Comparison of ENCODE assay signal across 8 cellular contexts in genomic region chr5:72847439-72847838, GRCh38. TPM values are rescaled to one million over a fixed set of nuclear protein-coding genes. Genes with fewer than 3 reads are reported as not detected.
DNase-seq lines count a peak whose midpoint lies in the region; FAIRE-seq and TF ChIP-seq lines count a peak whose summit lies in the region.

No MANE protein-coding gene starts in this region.

- no peak for FAIRE-seq in urothelium cell line (lab: Jason Lieb, UNC)

- H3K27ac ChIP-seq in SK-N-MC (peak overlapping the region; percentile 63), esophagus squamous epithelium (peak overlapping the region; percentile 90 to 96 (median 92))

- H3K4me1 ChIP-seq in esophagus squamous epithelium, result peaks cover 15 to 78% (median 40%) of the 10 kb centered on the region in 3 donors

- H3K36me3 ChIP-seq in SK-N-MC (ENCODE audit: insufficient read depth, low read length), result peaks cover 31% of the 10 kb centered on the region
- no peaks in the 10 kb centered on the region for H3K36me3 ChIP-seq in esophagus squamous epithelium

- no peaks in the 10 kb centered on the region for H3K27me3 ChIP-seq in esophagus squamous epithelium

- TF ChIP-seq POLR2A in esophagus squamous epithelium (IDR thresholded peaks at IDR 0.05), result no peak

- no peak for DNase-seq in GM12864 (ENCODE audit: low read depth)
- DNase-seq in SK-N-MC (ENCODE audit: low read depth, low spot score), result no peak
- no peak for DNase-seq in esophagus squamous epithelium (lab: John Stamatoyannopoulos, UW)
- DNase-seq in skeletal muscle cell (ENCODE audit: low read depth), result no peak
- DNase-seq in NOMO-1 (lab: John Stamatoyannopoulos, UW; ENCODE audit: unreplicated experiment in 2 of 2), result no peak
- no peak for DNase-seq in urothelium cell line (ENCODE audit: low spot score)
- no peak for DNase-seq in anterior cingulate cortex (lab: John Stamatoyannopoulos, UW)
- DNase-seq in EL, result no peak

- no peak for TF ChIP-seq CTCF in GM12864 (IDR thresholded peaks at IDR 0.05; ENCODE audit: low read depth, low read length, missing control alignments)
- TF ChIP-seq CTCF in esophagus squamous epithelium (IDR thresholded peaks at IDR 0.05), result no peak

- WGBS in esophagus squamous epithelium, 2 donors, result 6% methylated on average over 3 of the region's 3 CpGs

- peak overlapping the region; percentile 89 for H3K9ac ChIP-seq in SK-N-MC (ENCODE audit: insufficient read length)

- intact Hi-C loops in esophagus squamous epithelium (cut with DNase I), result no loop called here

- no peaks in the 10 kb centered on the region for H3K9me3 ChIP-seq in SK-N-MC (ENCODE audit: low read depth, low read length)
- H3K9me3 ChIP-seq in esophagus squamous epithelium, result no peaks in the 10 kb centered on the region

- H3K4me3 ChIP-seq in GM12864 (ENCODE audit: low read depth, low read length) (peak overlapping the region; percentile 73; the same call in 1 of the 2 replicates), SK-N-MC (peak overlapping the region; percentile 96), esophagus squamous epithelium (peak overlapping the region; percentile 83 to 92 (median 89)), skeletal muscle cell (ENCODE audit: low read depth, low read length) (peak overlapping the region; percentile 79)

RNA-seq across cellular contexts. Expression of gene TNPO1, which starts 31.0 kb away (rescaled TPM):
- 10 to 100 TPM; 49.1 to 90.6 (median 78.0) TPM for total RNA-seq in esophagus squamous epithelium
